12 cellular contexts compared by ENCODE assay signal in the genomic region with DNA sequence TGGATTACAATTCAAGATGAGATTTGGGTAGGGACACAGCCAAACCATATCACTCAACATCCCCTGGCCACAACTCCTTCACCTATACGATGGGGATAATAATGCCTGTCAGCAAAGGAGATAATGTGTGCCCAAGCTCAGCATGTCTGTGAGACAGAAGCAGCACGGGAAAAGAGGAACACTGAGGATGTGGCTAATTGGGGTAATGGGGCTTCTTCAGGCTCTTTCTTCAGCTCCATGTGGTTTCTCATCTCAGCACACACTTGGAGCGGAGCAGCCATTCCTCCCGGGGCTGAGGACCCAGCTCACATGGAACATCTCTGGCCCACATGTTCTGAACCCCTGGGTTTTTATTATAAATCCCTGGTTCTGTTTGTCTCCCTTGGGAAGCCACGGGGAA.
DNase-seq lines count a peak whose midpoint lies in the region; ATAC-seq and TF ChIP-seq lines count a peak whose summit lies in the region.
"Had no signal": no experiment of that assay in that cellular context is flagged by ENCODE, and none has a peak within 500 bp of the region (broad histone marks: within the 10 kb centered on the region; RNA-seq: fewer than 3 reads in every experiment).

No MANE protein-coding gene starts in this region.

- peak overlapping the region; percentile 91 for H3K27ac ChIP-seq in neutrophil
- H3K27ac ChIP-seq: SJSA1 had no signal

- H3K4me1 Mint-ChIP-seq in natural killer cell treated with Interleukin-12 subunit alpha and Interleukin-12 subunit beta and Interleukin-15 and Interleukin-18, amount 100 ng/mL, for 72 hours (ENCODE audit: low read depth in 2 of 2): peaks cover 83 to 93% of the 10 kb centered on the region in 2 donors
- H3K4me1 Mint-ChIP-seq in natural killer cell (no peaks in the 10 kb centered on the region), brain (peaks cover 39% of the 10 kb centered on the region)

- no peaks in the 10 kb centered on the region for H3K36me3 ChIP-seq in neutrophil
- H3K36me3 ChIP-seq: SJSA1 had no signal

- peaks cover 96 to 99% of the 10 kb centered on the region in 2 experiments for H3K4me1 ChIP-seq in neutrophil (ENCODE audit: control insufficient read depth in 1 of 2, insufficient read depth in 1 of 2, low read depth in 1 of 2, low read length in 1 of 2)

- peaks cover 8% of the 10 kb centered on the region for H3K9me3 Mint-ChIP-seq in natural killer cell treated with Interleukin-12 subunit alpha and Interleukin-12 subunit beta and Interleukin-15 and Interleukin-18, amount 100 ng/mL, for 72 hours
- H3K9me3 Mint-ChIP-seq in natural killer cell: peaks cover 5 to 7% of the 10 kb centered on the region in 2 donors
- peaks cover 7 to 19% (median 10%) of the 10 kb centered on the region in 5 experiments for H3K9me3 Mint-ChIP-seq in brain

- H3K27me3 ChIP-seq in neutrophil: no peaks in the 10 kb centered on the region
- H3K27me3 ChIP-seq: SJSA1 had no signal

- no peaks in the 10 kb centered on the region for H3K9me3 ChIP-seq in neutrophil

- no peaks in the 10 kb centered on the region for H3K27me3 Mint-ChIP-seq in natural killer cell treated with Interleukin-12 subunit alpha and Interleukin-12 subunit beta and Interleukin-15 and Interleukin-18, amount 100 ng/mL, for 72 hours
- H3K27me3 Mint-ChIP-seq in natural killer cell (ENCODE audit: low read depth in 2 of 2) (peaks cover 8 to 18% of the 10 kb centered on the region in 2 donors), brain (peaks cover 3% of the 10 kb centered on the region)
- H3K27me3 Mint-ChIP-seq: activated naive CD8-positive, alpha-beta T cell treated with anti-CD3 and anti-CD28 coated beads, Interleukin-2, amount 10 ng/mL, durations not matched to agents 7 days and 5 days had no signal

- DNase-seq in natural killer cell treated with Interleukin-12 subunit alpha and Interleukin-12 subunit beta and Interleukin-15 and Interleukin-18, amount 100 ng/mL, for 72 hours (ENCODE audit: low spot score): no peak
- no peak for DNase-seq in natural killer cell
- no peak for DNase-seq in NCI-H1694 (lab: John Stamatoyannopoulos, UW)
- no peak for DNase-seq in activated CD4-positive, alpha-beta T cell treated with anti-CD3 and anti-CD28 coated beads, Interleukin-2, amount 50 U/mL, for 48 hours
- DNase-seq: activated naive CD8-positive, alpha-beta T cell treated with anti-CD3 and anti-CD28 coated beads, Interleukin-2, amount 10 ng/mL, durations not matched to agents 7 days and 5 days; CD8-positive, alpha-beta T cell; glutamatergic neuron had no signal

- H3K4me3 ChIP-seq in neutrophil (ENCODE audit: low read depth in 1 of 2, low read length in 1 of 2): peak overlapping the region; percentile 29 to 48
- H3K4me3 ChIP-seq: SJSA1 had no signal

- intact Hi-C loops in natural killer cell (cut with micrococcal nuclease): no loop called here

- TF ChIP-seq CTCF in natural killer cell (IDR thresholded peaks at IDR 0.05) (no peak), brain (conservative IDR thresholded peaks at IDR 0.05) (no peak), neutrophil (IDR thresholded peaks at IDR 0.05) (no peak)

- no peak for ATAC-seq in natural killer cell treated with Interleukin-12 subunit alpha and Interleukin-12 subunit beta and Interleukin-15 and Interleukin-18, amount 100 ng/mL, for 72 hours
- ATAC-seq in natural killer cell: no peak
- no peak for ATAC-seq in GM19467 (IDR thresholded peaks at IDR 0.05; ENCODE audit: unreplicated experiment)
- no peak for ATAC-seq in GM21723 (IDR thresholded peaks at IDR 0.05; ENCODE audit: unreplicated experiment)
- ATAC-seq: CD8-positive, alpha-beta T cell had no signal

- H3K27ac Mint-ChIP-seq in natural killer cell treated with Interleukin-12 subunit alpha and Interleukin-12 subunit beta and Interleukin-15 and Interleukin-18, amount 100 ng/mL, for 72 hours: peak overlapping the region; percentile 97
- no peak overlapping the region for H3K27ac Mint-ChIP-seq in natural killer cell
- peak overlapping the region in 4 of 5 experiments; percentile 77 to 94 (median 88) for H3K27ac Mint-ChIP-seq in brain
- H3K27ac Mint-ChIP-seq: activated naive CD8-positive, alpha-beta T cell treated with anti-CD3 and anti-CD28 coated beads, Interleukin-2, amount 10 ng/mL, durations not matched to agents 7 days and 5 days; CD8-positive, alpha-beta T cell had no signal

- H3K4me3 Mint-ChIP-seq in natural killer cell treated with Interleukin-12 subunit alpha and Interleukin-12 subunit beta and Interleukin-15 and Interleukin-18, amount 100 ng/mL, for 72 hours: peak overlapping the region; percentile 77
- H3K4me3 Mint-ChIP-seq in natural killer cell (no peak overlapping the region), brain (no peak overlapping the region)
- H3K4me3 Mint-ChIP-seq: activated naive CD8-positive, alpha-beta T cell treated with anti-CD3 and anti-CD28 coated beads, Interleukin-2, amount 10 ng/mL, durations not matched to agents 7 days and 5 days; CD8-positive, alpha-beta T cell had no signal

- peaks cover 34% of the 10 kb centered on the region for H3K36me3 Mint-ChIP-seq in natural killer cell treated with Interleukin-12 subunit alpha and Interleukin-12 subunit beta and Interleukin-15 and Interleukin-18, amount 100 ng/mL, for 72 hours
- H3K36me3 Mint-ChIP-seq in natural killer cell: peaks cover 13% of the 10 kb centered on the region
- no peaks in the 10 kb centered on the region for H3K36me3 Mint-ChIP-seq in brain
- H3K36me3 Mint-ChIP-seq: CD8-positive, alpha-beta T cell had no signal

Comparison
In these comparisons a context has a peak if more than half of its experiments do, and no peak if none do; other contexts are left out.
1. H3K27ac Mint-ChIP-seq: peak in natural killer cell treated with Interleukin-12 subunit alpha and Interleukin-12 subunit beta and Interleukin-15 and Interleukin-18, amount 100 ng/mL, for 72 hours (2 of 2) and brain (4 of 5); none in natural killer cell (0 of 2).